In genomic region chr14:61288228-61288627, GRCh38 we compare ENCODE assay signal across 19 cellular contexts. TPM values are rescaled to one million over a fixed set of nuclear protein-coding genes. Genes with fewer than 3 reads are reported as not detected.
A peak's percentile ranks its signal among the peaks of the same experiment; 100 is the strongest.
DNase-seq lines count a peak whose midpoint lies in the region; ATAC-seq, FAIRE-seq and TF ChIP-seq lines count a peak whose summit lies in the region.
"Had no signal": no experiment of that assay in that cellular context is flagged by ENCODE, and none has a peak within 500 bp of the region (broad histone marks: within the 10 kb centered on the region; RNA-seq: fewer than 3 reads in every experiment).

No MANE protein-coding gene starts in this region.

- no peaks in the 10 kb centered on the region for H3K9me3 Mint-ChIP-seq in progenitor cell of endocrine pancreas (ENCODE audit: low read depth)
- H3K9me3 Mint-ChIP-seq: CD14-positive monocyte; CD4-positive, alpha-beta memory T cell; GM23338; HFFc6 had no signal

- peak overlapping the region; percentile 39 for H3K27ac Mint-ChIP-seq in progenitor cell of endocrine pancreas
- H3K27ac Mint-ChIP-seq: CD14-positive monocyte, GM23338, HFFc6 had no signal

- 37% methylated on average over 4 of the region's 4 CpGs for WGBS in GM12878 (ENCODE audit: insufficient coverage, insufficient replicate concordance, low lambda C conversion rate, missing lambda C conversion rate)
- 55% methylated on average over 4 of the region's 4 CpGs for WGBS in liver

- H3K9me3 ChIP-seq in GM12878 (replicated peaks; ENCODE audit: control insufficient read depth, insufficient read depth, low read length) (no peaks in the 10 kb centered on the region), liver (ENCODE audit: control insufficient read depth in 4 of 4, low read length in 3 of 4) (no peaks in the 10 kb centered on the region)
- H3K9me3 ChIP-seq: BLaER1 had no signal

- H3K27me3 ChIP-seq in GM12878 (replicated peaks in 1 of 2; ENCODE audit: control insufficient read depth in 2 of 2, insufficient read depth in 2 of 2, low read length in 1 of 2): no peaks in the 10 kb centered on the region; a peak in 1 of 4 replicates
- no peaks in the 10 kb centered on the region for H3K27me3 ChIP-seq in liver (ENCODE audit: control insufficient read depth in 4 of 4, insufficient read depth in 4 of 4, low read length in 3 of 4)
- H3K27me3 ChIP-seq: BLaER1 had no signal

- BruUV-seq in GM12878 (replicated peaks; lab: Mats Ljungman, UMichigan): no TSS peak

- RAD21 ChIA-PET in GM12878 (lab: Charles Lee; ENCODE audit: unreplicated experiment): interaction anchor here (1.0 to 1.7 kb wide), 2 partner anchors 15 to 19 kb away, joined by 3 to 4 read pairs; no protein-coding TSS in a partner anchor

- no peaks in the 10 kb centered on the region for H3K27me3 Mint-ChIP-seq in progenitor cell of endocrine pancreas
- H3K27me3 Mint-ChIP-seq: CD4-positive, alpha-beta memory T cell had no signal

- H3K36me3 Mint-ChIP-seq in progenitor cell of endocrine pancreas (ENCODE audit: insufficient read depth): no peaks in the 10 kb centered on the region
- H3K36me3 Mint-ChIP-seq: CD14-positive monocyte; CD4-positive, alpha-beta memory T cell had no signal

- TF ChIP-seq RAD21 in GM12878 (IDR thresholded peaks at IDR 0.05; ENCODE audit: insufficient read depth, low read depth, low read length) (no peak), liver (IDR thresholded peaks at IDR 0.05) (peak in 1 of 2 donors; percentile 7)

- no peak for TF ChIP-seq CTCF in GM12878 (IDR thresholded peaks at IDR 0.05 in 2 of 3, conservative IDR thresholded peaks at IDR 0.05 in 1 of 3; ENCODE audit: control insufficient read depth in 2 of 3, extremely low read depth in 1 of 3, insufficient read depth in 1 of 3, low read depth in 3 of 3, low read length in 3 of 3)
- TF ChIP-seq CTCF in liver (IDR thresholded peaks at IDR 0.05; ENCODE audit: low read depth, low read length, missing input control): no peak
- no peak for TF ChIP-seq CTCF in progenitor cell of endocrine pancreas (IDR thresholded peaks at IDR 0.05; ENCODE audit: unreplicated experiment)

- POLR2A ChIA-PET in GM12878 (lab: Charles Lee): no interaction called here

- no peak for TF ChIP-seq POLR2A in GM12878 (IDR thresholded peaks at IDR 0.05; ENCODE audit: low read depth, low read length)

- SMC1A ChIA-PET in GM12878 (lab: Charles Lee; ENCODE audit: uncharacterized antibody, unreplicated experiment): interaction anchor here (0.9 to 1.2 kb wide), 3 partner anchors 13 to 34 kb away, joined by 3 to 4 read pairs (median 3); no protein-coding TSS in a partner anchor

- DNase-seq in HTR-8/SVneo (ENCODE audit: insufficient read length, low spot score) (no peak), GM12878 (ENCODE audit: low read depth, low spot score) (no peak), progenitor cell of endocrine pancreas (ENCODE audit: low spot score, unreplicated experiment) (no peak), GF-D8 (lab: John Stamatoyannopoulos, UW) (no peak)
- DNase-seq in activated CD4-positive, alpha-beta T cell treated with anti-CD3 and anti-CD28 coated beads for 1 hour: no peak
- DNase-seq: 8988T; CD4-positive, alpha-beta memory T cell; DMS79 treated with DMSO at 0.1 percent for 48 hours; HFFc6; IMR-90 had no signal

- H4K20me1 ChIP-seq in GM12878 (ENCODE audit: control insufficient read depth, insufficient read depth): no peaks in the 10 kb centered on the region
- H4K20me1 ChIP-seq: BLaER1 had no signal

- no peak overlapping the region for H3K4me3 ChIP-seq in GM12878
- no peak overlapping the region for H3K4me3 ChIP-seq in liver (ENCODE audit: low read depth in 1 of 3, low read length in 3 of 3)
- H3K4me3 ChIP-seq: BLaER1, GM23338, K562 had no signal

- no peak overlapping the region for H3K9ac ChIP-seq in GM12878 (ENCODE audit: control insufficient read depth, insufficient read depth, low read length)
- H3K9ac ChIP-seq in liver (ENCODE audit: low read depth in 1 of 2, low read length in 2 of 2): no peak overlapping the region
- H3K9ac ChIP-seq: BLaER1 had no signal

- in situ Hi-C loops in GM12878 (cut with MboI): no loop called here

- no peaks in the 10 kb centered on the region for H3K79me2 ChIP-seq in GM12878 (ENCODE audit: control insufficient read depth, insufficient read depth, low read length)

- peak; percentile 35 for ATAC-seq in GM12878
- no peak for ATAC-seq in GM18873 (IDR thresholded peaks at IDR 0.05; ENCODE audit: low FRiP score, unreplicated experiment)
- ATAC-seq: GM23338, HCT116, K562 had no signal

- intact Hi-C loops in GM12878 (cut with micrococcal nuclease; ENCODE audit: unreplicated experiment): loop anchor here (10.0 kb wide), 1 partner anchor 837 kb away; no protein-coding TSS in a partner anchor

- no peak for TF ChIP-seq EP300 in GM12878 (IDR thresholded peaks at IDR 0.05; ENCODE audit: borderline replicate concordance in 1 of 2, control insufficient read depth in 1 of 2, low read depth in 2 of 2, low read length in 2 of 2)

- FAIRE-seq in HTR-8/SVneo (lab: Jason Lieb, UNC) (peak; percentile 73), GM12878 (lab: Jason Lieb, UNC) (no peak)
- FAIRE-seq: GM12891, H54, K562 had no signal

- CTCF ChIA-PET in GM12878 (lab: Yijun Ruan, JAX): interaction anchor here (1.0 to 2.8 kb wide), 2 partner anchors 20 to 212 kb away, joined by 3 to 13 read pairs; no protein-coding TSS in a partner anchor

- H3K4me1 ChIP-seq in GM12878 (ENCODE audit: control insufficient read depth, insufficient read depth, low read length) (no peaks in the 10 kb centered on the region), liver (ENCODE audit: control insufficient read depth in 4 of 4, insufficient read depth in 4 of 4, low read length in 3 of 4) (peaks cover 0 to 16% (median 11%) of the 10 kb centered on the region in 4 donors)
- H3K4me1 ChIP-seq: BLaER1 had no signal

- no peaks in the 10 kb centered on the region for H3K36me3 ChIP-seq in GM12878 (ENCODE audit: control insufficient read depth in 2 of 2, insufficient read depth in 2 of 2, low read length in 1 of 2)
- H3K36me3 ChIP-seq in liver (ENCODE audit: control insufficient read depth in 4 of 4, insufficient read depth in 3 of 4, low read depth in 1 of 4, low read length in 3 of 4): no peaks in the 10 kb centered on the region
- H3K36me3 ChIP-seq: BLaER1 had no signal

- H3K4me1 Mint-ChIP-seq in progenitor cell of endocrine pancreas (ENCODE audit: low read depth): peaks cover 22% of the 10 kb centered on the region

- no peak overlapping the region for H3K4me3 Mint-ChIP-seq in progenitor cell of endocrine pancreas (ENCODE audit: low read depth)
- H3K4me3 Mint-ChIP-seq: CD14-positive monocyte; CD4-positive, alpha-beta memory T cell; GM23338; HFFc6 had no signal

- H3K4me2 ChIP-seq in GM12878 (ENCODE audit: control insufficient read depth, insufficient read depth): no peak overlapping the region
- H3K4me2 ChIP-seq: BLaER1, GM23338 had no signal

- no peak overlapping the region for H3K27ac ChIP-seq in GM12878 (ENCODE audit: control insufficient read depth, insufficient read depth)
- no peak overlapping the region for H3K27ac ChIP-seq in liver (ENCODE audit: low read depth in 1 of 2, low read length in 2 of 2)
- H3K27ac ChIP-seq: BLaER1 had no signal

- no peak overlapping the region for H2AFZ ChIP-seq in GM12878 (ENCODE audit: control insufficient read depth, low read depth, low read length)
- H2AFZ ChIP-seq: GM23338 had no signal

TF ChIP-seq in GM12878, 131 proteins besides CTCF, POLR2A, EP300 and RAD21 (continues in another document):
- no peak for TF ChIP-seq SMC3 (IDR thresholded peaks at IDR 0.05; ENCODE audit: borderline replicate concordance, low read length)
- no peak for TF ChIP-seq ESRRA (IDR thresholded peaks at IDR 0.05; ENCODE audit: low read length)

TF ChIP-seq in liver, 16 proteins besides CTCF, POLR2A, EP300 and RAD21 (continues in another document):
- peak in 1 of 2 donors; percentile 45 for TF ChIP-seq RXRA (IDR thresholded peaks at IDR 0.05)
- no peak for TF ChIP-seq GABPA (IDR thresholded peaks at IDR 0.05 in 1 of 2, conservative IDR thresholded peaks at IDR 0.05 in 1 of 2)

RNA-seq across cellular contexts. Expression of gene TMEM30B, which starts 7.1 kb away (rescaled TPM):
- not detected in 2 replicates for total RNA-seq in GM12878 (2013; cell fraction: nucleolus; rRNA removed)
- total RNA-seq in GM12878 (2014; rRNA removed) (not detected in 2 replicates), GM12878 (2014; rRNA removed; fragmentation: Illumina TruSeq; extraction: Trizol) (not detected in 2 replicates), GM12878 (2021) (0.10 and 0.27 TPM in 2 replicates), liver (1 to 10 TPM; 3.9 to 7.3 TPM), progenitor cell of endocrine pancreas (28.1 and 29.4 TPM in 2 replicates)
- not detected for polyA plus RNA-seq in GM12878 (2011; ENCODE audit: low read depth)
- polyA plus RNA-seq in GM12878 (2011; rRNA removed) (not detected in 2 replicates), GM12878 (2014; fragmentation: Illumina TruSeq; extraction: Trizol) (not detected in 2 replicates), GM12878 (2014; fragmentation: Nextera tagmentation; extraction: Ambion mirVana) (not detected), GM12878 (2014; rRNA removed) (not detected in 2 replicates), GM12878 (2016; fragmentation: Nextera tagmentation; extraction: Ambion mirVana) (not detected), liver (1 to 10 TPM; 3.0 to 7.4 TPM)
- polyA plus RNA-seq in GM12878 (2011; cell fraction: cytosol; rRNA removed): not detected in 2 replicates
- polyA plus RNA-seq in GM12878 (2011; cell fraction: nucleus; rRNA removed): not detected in 2 replicates
- not detected in 2 replicates for polyA plus RNA-seq in GM12878 (2012)
- polyA minus RNA-seq in GM12878 (2011; rRNA and poly(A)+ RNA removed): not detected in 2 replicates
- not detected in 2 replicates for polyA minus RNA-seq in GM12878 (2011; cell fraction: cytosol; rRNA and poly(A)+ RNA removed)
- not detected in 2 replicates for polyA minus RNA-seq in GM12878 (2011; cell fraction: nucleus; rRNA and poly(A)+ RNA removed)
- total RNA-seq: HFFc6, IMR-90 had no signal
- polyA plus RNA-seq: CD14-positive monocyte, K562 had no signal

RNA-seq across cellular contexts. Expression of gene PRKCH, which starts 33.2 kb away (rescaled TPM):
- 466 and 549 TPM in 2 replicates for total RNA-seq in GM12878 (2013; cell fraction: nucleolus; rRNA removed)
- total RNA-seq in GM12878 (2014; rRNA removed): 53.9 and 62.9 TPM in 2 replicates
- total RNA-seq in GM12878 (2014; rRNA removed; fragmentation: Illumina TruSeq; extraction: Trizol): 36.0 and 36.3 TPM in 2 replicates
- 32.0 and 38.7 TPM in 2 replicates for total RNA-seq in GM12878 (2021)
- 31.1 TPM for polyA plus RNA-seq in GM12878 (2011; ENCODE audit: low read depth)
- polyA plus RNA-seq in GM12878 (2011; rRNA removed): 115 and 140 TPM in 2 replicates
- polyA plus RNA-seq in GM12878 (2011; cell fraction: cytosol; rRNA removed): 163 and 194 TPM in 2 replicates
- 129 and 155 TPM in 2 replicates for polyA plus RNA-seq in GM12878 (2011; cell fraction: nucleus; rRNA removed)
- polyA plus RNA-seq in GM12878 (2012): 60.0 and 70.9 TPM in 2 replicates
- polyA plus RNA-seq in GM12878 (2014; fragmentation: Illumina TruSeq; extraction: Trizol): 34.2 and 45.3 TPM in 2 replicates
- 10 to 100 TPM; 10.7 to 12.0 TPM for polyA plus RNA-seq in GM12878 (2014; fragmentation: Nextera tagmentation; extraction: Ambion mirVana)
- 22.0 and 32.3 TPM in 2 replicates for polyA plus RNA-seq in GM12878 (2014; rRNA removed)
- polyA plus RNA-seq in GM12878 (2016; fragmentation: Nextera tagmentation; extraction: Ambion mirVana): 10 to 100 TPM; 32.3 to 34.6 TPM
- 356 and 399 TPM in 2 replicates for polyA minus RNA-seq in GM12878 (2011; rRNA and poly(A)+ RNA removed)
- polyA minus RNA-seq in GM12878 (2011; cell fraction: cytosol; rRNA and poly(A)+ RNA removed): 73.1 and 84.4 TPM in 2 replicates
- 219 and 500 TPM in 2 replicates for polyA minus RNA-seq in GM12878 (2011; cell fraction: nucleus; rRNA and poly(A)+ RNA removed)
- 10 to 100 TPM in 1 of 2 donors, 1 to 10 TPM in 1; 9.3 to 13.7 TPM for total RNA-seq in liver
- 1 to 10 TPM; 3.9 to 4.7 TPM for polyA plus RNA-seq in liver
- 4.5 and 5.1 TPM in 2 replicates for total RNA-seq in progenitor cell of endocrine pancreas
